ENCODE assay signal across 2 cellular contexts in the genomic region with DNA sequence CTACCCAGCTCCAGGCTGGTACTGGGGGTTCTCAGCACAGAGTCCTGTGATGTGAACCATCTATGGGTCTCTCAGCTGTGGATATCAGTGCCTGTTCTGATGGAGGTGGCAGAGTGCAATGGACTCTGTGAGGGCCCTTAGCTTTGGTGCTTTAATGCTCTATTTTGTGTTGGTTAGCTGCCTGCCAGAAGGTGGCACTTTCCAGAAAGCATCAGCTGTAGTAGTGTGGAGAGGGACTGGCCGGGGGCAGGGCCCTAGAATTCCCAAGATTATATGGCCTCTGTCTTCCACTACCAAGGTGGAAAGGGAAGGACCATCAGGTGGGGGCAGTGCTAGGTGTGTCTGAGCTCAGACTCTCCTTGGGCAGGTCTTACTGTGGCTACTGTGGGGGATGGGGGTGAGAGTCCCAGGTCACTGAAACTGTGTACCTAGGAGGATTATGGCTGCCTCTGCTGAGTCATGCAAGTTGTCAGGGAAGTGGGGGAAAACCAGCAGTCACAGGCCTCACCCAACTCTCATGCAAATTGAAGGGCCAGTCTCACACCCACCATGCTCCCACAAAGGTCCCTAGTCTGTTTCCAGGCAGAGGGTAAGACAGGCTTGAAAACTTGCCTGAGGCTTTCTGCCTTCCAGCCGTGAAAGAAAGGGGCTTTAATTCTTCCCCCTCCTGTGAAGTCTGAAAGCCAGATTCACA.
TF ChIP-seq lines count a peak whose summit lies in the region.

No MANE protein-coding gene starts in this region.

TF ChIP-seq in HCT116, 20 proteins besides CTCF, POLR2A, EP300 and RAD21:
- TF ChIP-seq EZH2 (IDR thresholded peaks at IDR 0.05) (no peak), ZNF274 (IDR thresholded peaks at IDR 0.05; ENCODE audit: low read depth, low read length) (no peak), EGR1 (IDR thresholded peaks at IDR 0.05; ENCODE audit: low read depth) (no peak), EZH2phosphoT487 (IDR thresholded peaks at IDR 0.05; ENCODE audit: borderline replicate concordance) (no peak), SRF (IDR thresholded peaks at IDR 0.05; ENCODE audit: low read depth) (no peak), SP1 (IDR thresholded peaks at IDR 0.05; ENCODE audit: low read depth) (no peak), CEBPB (IDR thresholded peaks at IDR 0.05; ENCODE audit: low read depth) (no peak), YY1 (IDR thresholded peaks at IDR 0.05; ENCODE audit: extremely low read depth, insufficient replicate concordance, low read depth, low read length) (no peak)

TF ChIP-seq in IMR-90, 13 proteins besides CTCF, POLR2A, EP300 and RAD21:
- no peak for TF ChIP-seq NFE2L2 (IDR thresholded peaks at IDR 0.05; ENCODE audit: low read depth, low read length)
- TF ChIP-seq MAFK (IDR thresholded peaks at IDR 0.05; ENCODE audit: low read depth, low read length), result no peak
- TF ChIP-seq SMC3 (IDR thresholded peaks at IDR 0.05; ENCODE audit: low read depth, low read length), result no peak
- TF ChIP-seq RFX5 (IDR thresholded peaks at IDR 0.05; ENCODE audit: low read depth, low read length), result no peak
- no peak for TF ChIP-seq CEBPB (IDR thresholded peaks at IDR 0.05; ENCODE audit: low read depth, low read length)
- TF ChIP-seq MAZ (IDR thresholded peaks at IDR 0.05; ENCODE audit: borderline replicate concordance, low read depth, low read length), result no peak
- no peak for TF ChIP-seq RCOR1 (IDR thresholded peaks at IDR 0.05; ENCODE audit: insufficient replicate concordance, low read length)
- TF ChIP-seq CHD1 (IDR thresholded peaks at IDR 0.05; ENCODE audit: low read depth, low read length), result no peak
- TF ChIP-seq FOS (IDR thresholded peaks at IDR 0.05; ENCODE audit: low read depth, low read length), result no peak
- no peak for TF ChIP-seq MXI1 (IDR thresholded peaks at IDR 0.05; ENCODE audit: borderline replicate concordance, low read depth, low read length)
- no peak for TF ChIP-seq BHLHE40 (IDR thresholded peaks at IDR 0.05; ENCODE audit: low read depth, low read length)
- TF ChIP-seq, protein P1, sequence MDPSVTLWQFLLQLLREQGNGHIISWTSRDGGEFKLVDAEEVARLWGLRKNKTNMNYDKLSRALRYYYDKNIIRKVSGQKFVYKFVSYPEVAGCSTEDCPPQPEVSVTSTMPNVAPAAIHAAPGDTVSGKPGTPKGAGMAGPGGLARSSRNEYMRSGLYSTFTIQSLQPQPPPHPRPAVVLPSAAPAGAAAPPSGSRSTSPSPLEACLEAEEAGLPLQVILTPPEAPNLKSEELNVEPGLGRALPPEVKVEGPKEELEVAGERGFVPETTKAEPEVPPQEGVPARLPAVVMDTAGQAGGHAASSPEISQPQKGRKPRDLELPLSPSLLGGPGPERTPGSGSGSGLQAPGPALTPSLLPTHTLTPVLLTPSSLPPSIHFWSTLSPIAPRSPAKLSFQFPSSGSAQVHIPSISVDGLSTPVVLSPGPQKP (IDR thresholded peaks at IDR 0.05; ENCODE audit: borderline replicate concordance, low read depth, low read length), result no peak
- TF ChIP-seq, protein P2, sequence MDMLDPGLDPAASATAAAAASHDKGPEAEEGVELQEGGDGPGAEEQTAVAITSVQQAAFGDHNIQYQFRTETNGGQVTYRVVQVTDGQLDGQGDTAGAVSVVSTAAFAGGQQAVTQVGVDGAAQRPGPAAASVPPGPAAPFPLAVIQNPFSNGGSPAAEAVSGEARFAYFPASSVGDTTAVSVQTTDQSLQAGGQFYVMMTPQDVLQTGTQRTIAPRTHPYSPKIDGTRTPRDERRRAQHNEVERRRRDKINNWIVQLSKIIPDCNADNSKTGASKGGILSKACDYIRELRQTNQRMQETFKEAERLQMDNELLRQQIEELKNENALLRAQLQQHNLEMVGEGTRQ (IDR thresholded peaks at IDR 0.05; ENCODE audit: low read depth, low read length), result no peak
